Comparison of ENCODE assay signal across 9 cellular contexts in genomic region chr2:55418512-55419235, GRCh38. TPM values are rescaled to one million over a fixed set of nuclear protein-coding genes. Genes with fewer than 3 reads are reported as not detected.
A peak's percentile ranks its signal among the peaks of the same experiment; 100 is the strongest.
DNase-seq lines count a peak whose midpoint lies in the region; ATAC-seq and TF ChIP-seq lines count a peak whose summit lies in the region.
"Had no signal": no experiment of that assay in that cellular context is flagged by ENCODE, and none has a peak within 500 bp of the region (broad histone marks: within the 10 kb centered on the region; RNA-seq: fewer than 3 reads in every experiment).

No MANE protein-coding gene starts in this region.

- ATAC-seq in T-cell (replicated peaks in 1 of 4) (no peak), GM21526 (IDR thresholded peaks at IDR 0.05; ENCODE audit: low FRiP score, unreplicated experiment) (no peak)

- no peaks in the 10 kb centered on the region for H3K9me3 Mint-ChIP-seq in T-cell

- H3K9ac ChIP-seq in GM23248 (peak overlapping the region; percentile 84), parathyroid adenoma (no peak overlapping the region)

- intact Hi-C loops in esophagus squamous epithelium (cut with DNase I), result no loop called here

- peak overlapping the region; percentile 96 for H3K4me2 ChIP-seq in GM23248 (ENCODE audit: unreplicated experiment)
- peak overlapping the region; percentile 93 for H3K4me2 ChIP-seq in parathyroid adenoma (ENCODE audit: low read length)

- H3K4me1 ChIP-seq in GM23248 (ENCODE audit: insufficient read depth), result peaks cover 20% of the 10 kb centered on the region
- peaks cover 0 to 38% (median 0%) of the 10 kb centered on the region in 3 donors for H3K4me1 ChIP-seq in esophagus squamous epithelium
- no peaks in the 10 kb centered on the region for H3K4me1 ChIP-seq in parathyroid adenoma

- H4K20me1 ChIP-seq in GM23248 (ENCODE audit: insufficient read depth), result no peaks in the 10 kb centered on the region

- H3K36me3 Mint-ChIP-seq in T-cell, result no peaks in the 10 kb centered on the region

- H3F3A ChIP-seq in GM23248 (ENCODE audit: insufficient read depth), result no peaks in the 10 kb centered on the region

- H3K27me3 ChIP-seq in GM23248 (replicated peaks; ENCODE audit: insufficient read depth), result no peaks in the 10 kb centered on the region
- H3K27me3 ChIP-seq in esophagus squamous epithelium, result no peaks in the 10 kb centered on the region
- H3K27me3 ChIP-seq in parathyroid adenoma (ENCODE audit: control insufficient read depth, insufficient read depth, low read length), result no peaks in the 10 kb centered on the region

- CTCF ChIA-PET in AG04449 (lab: Yijun Ruan, JAX) (interaction anchor here (1.5 kb wide), 1 partner anchor 13 kb away, joined by 3 read pairs; no protein-coding TSS in a partner anchor), T-cell (lab: Charles Lee) (no interaction called here)

- H3K4me3 Mint-ChIP-seq in T-cell, result peak overlapping the region; percentile 85 to 91 (median 87)

- no peaks in the 10 kb centered on the region for H3K9me3 ChIP-seq in GM23248 (ENCODE audit: low read depth)
- H3K9me3 ChIP-seq in esophagus squamous epithelium, result no peaks in the 10 kb centered on the region
- no peaks in the 10 kb centered on the region for H3K9me3 ChIP-seq in parathyroid adenoma (ENCODE audit: control insufficient read depth, low read length)
- H3K9me3 ChIP-seq: mucosa of descending colon had no signal

- POLR2A ChIA-PET in AG04449 (lab: Yijun Ruan, JAX) (interaction anchor here (0.8 kb wide), 1 partner anchor 54 kb away, joined by 3 read pairs; no protein-coding TSS in a partner anchor), T-cell (lab: Charles Lee) (no interaction called here)

- H2AFZ ChIP-seq in GM23248 (peak overlapping the region; percentile 90), parathyroid adenoma (peak overlapping the region; percentile 100)

- peak overlapping the region; percentile 92 for H3K4me3 ChIP-seq in AG04449 (ENCODE audit: low read depth, low read length)
- peak overlapping the region; percentile 89 for H3K4me3 ChIP-seq in GM23248
- peak overlapping the region; percentile 60 to 97 (median 82) for H3K4me3 ChIP-seq in esophagus squamous epithelium
- peak overlapping the region; percentile 79 for H3K4me3 ChIP-seq in parathyroid adenoma (ENCODE audit: low read depth, low read length)

- TF ChIP-seq POLR2A in esophagus squamous epithelium (IDR thresholded peaks at IDR 0.05), result no peak

- in situ Hi-C loops in GM23248 (cut with MboI), result no loop called here

- H3K27ac Mint-ChIP-seq in T-cell, result peak overlapping the region; percentile 89 to 91

- H3K4me1 Mint-ChIP-seq in T-cell, result peaks cover 29 to 41% (median 40%) of the 10 kb centered on the region in 3 donors

- H3K27ac ChIP-seq in GM23248, result peak overlapping the region; percentile 69
- H3K27ac ChIP-seq in esophagus squamous epithelium, result peak overlapping the region; percentile 77 to 96 (median 88)
- peak overlapping the region; percentile 71 for H3K27ac ChIP-seq in parathyroid adenoma

- H3K79me2 ChIP-seq in GM23248 (ENCODE audit: insufficient read depth) (peaks cover 54% of the 10 kb centered on the region), parathyroid adenoma (peaks cover 4% of the 10 kb centered on the region)

- no peaks in the 10 kb centered on the region for H3K9me2 ChIP-seq in GM23248 (ENCODE audit: insufficient read depth)

- TF ChIP-seq CTCF in AG04449 (IDR thresholded peaks at IDR 0.05; ENCODE audit: insufficient read depth, low read length, missing control alignments) (no peak), esophagus squamous epithelium (IDR thresholded peaks at IDR 0.05) (no peak), parathyroid adenoma (IDR thresholded peaks at IDR 0.05) (no peak)

- H3K36me3 ChIP-seq in GM23248 (ENCODE audit: low read depth) (no peaks in the 10 kb centered on the region; the same call in 1 of the 2 replicates), esophagus squamous epithelium (no peaks in the 10 kb centered on the region), parathyroid adenoma (ENCODE audit: control insufficient read depth, insufficient read depth, low read length) (no peaks in the 10 kb centered on the region)

- DNase-seq in AG04449 (ENCODE audit: low read depth, low spot score), result no peak
- DNase-seq in GM23248, result peak; percentile 23
- DNase-seq in T-cell, result no peak
- DNase-seq in esophagus squamous epithelium (lab: John Stamatoyannopoulos, UW), result no peak
- DNase-seq in amygdala (lab: John Stamatoyannopoulos, UW), result no peak
- no peak for DNase-seq in putamen (ENCODE audit: low spot score)

- no peaks in the 10 kb centered on the region for H3K27me3 Mint-ChIP-seq in T-cell

- 1% methylated on average over 11 of the region's 11 CpGs for WGBS in GM23248 (ENCODE audit: low coverage in 1 of 2, low lambda C conversion rate in 2 of 2, missing lambda C conversion rate in 2 of 2), 2 experiments
- WGBS in esophagus squamous epithelium, 2 donors, result 1 to 2% methylated on average over 11 of the region's 11 CpGs

RNA-seq across cellular contexts. Expression of gene CCDC88A, which starts 1.0 kb away (rescaled TPM):
- total RNA-seq in GM23248 (2014; rRNA removed; shearing (Covaris generic)), result 32.4 and 50.2 TPM in 2 replicates
- polyA plus RNA-seq in GM23248 (2016; fragmentation: Nextera tagmentation; extraction: Ambion mirVana), result 25.8 and 30.4 TPM in 2 replicates
- total RNA-seq in T-cell, result 10 to 100 TPM; 13.2 to 15.7 (median 14.3) TPM
- total RNA-seq in esophagus squamous epithelium, result 10 to 100 TPM in 3 of 4 donors, 1 to 10 TPM in 1; 5.5 to 23.8 (median 17.3) TPM
